ENCODE assay signal across 10 cellular contexts in genomic region chr7:106552645-106553445, GRCh38.
DNase-seq lines count a peak whose midpoint lies in the region; ATAC-seq and TF ChIP-seq lines count a peak whose summit lies in the region.
"Had no signal": no experiment of that assay in that cellular context is flagged by ENCODE, and none has a peak within 500 bp of the region (broad histone marks: within the 10 kb centered on the region; RNA-seq: fewer than 3 reads in every experiment).

No MANE protein-coding gene starts in this region.

- H3K36me3 ChIP-seq in CD8-positive, alpha-beta memory T cell (ENCODE audit: insufficient read depth, low read length) = no peaks in the 10 kb centered on the region
- H3K36me3 ChIP-seq in GM23338 (ENCODE audit: insufficient read depth) = no peaks in the 10 kb centered on the region

- H3K4me1 ChIP-seq in CD8-positive, alpha-beta memory T cell (ENCODE audit: insufficient read depth, low read length) = no peaks in the 10 kb centered on the region
- H3K4me1 ChIP-seq in GM23338 (ENCODE audit: insufficient read depth) = no peaks in the 10 kb centered on the region

- TF ChIP-seq CTCF in GM23338 (conservative IDR thresholded peaks at IDR 0.05; ENCODE audit: low read depth in 2 of 2) = no peak
- TF ChIP-seq CTCF in CD4-positive, alpha-beta T cell (IDR thresholded peaks at IDR 0.05) = no peak

- no peaks in the 10 kb centered on the region for H3F3A ChIP-seq in GM23338 (replicated peaks; ENCODE audit: low read depth)

- H3K9me3 ChIP-seq in CD8-positive, alpha-beta memory T cell (ENCODE audit: low read length) = no peaks in the 10 kb centered on the region
- no peaks in the 10 kb centered on the region for H3K9me3 ChIP-seq in CD4-positive, alpha-beta T cell (ENCODE audit: control insufficient read depth, low read length)

- peak; percentile 98 for ATAC-seq in GM18861 (IDR thresholded peaks at IDR 0.05; ENCODE audit: unreplicated experiment)
- ATAC-seq in GM21737 (IDR thresholded peaks at IDR 0.05; ENCODE audit: unreplicated experiment) = peak; percentile 99
- peak; percentile 98 for ATAC-seq in HG03521 (IDR thresholded peaks at IDR 0.05; ENCODE audit: unreplicated experiment)
- ATAC-seq in GM23338 = no peak
- ATAC-seq in CD4-positive, alpha-beta T cell (ENCODE audit: poor library complexity) = no peak

- intact Hi-C loops in activated naive CD4-positive, alpha-beta T cell treated with anti-CD3 and anti-CD28 coated beads for 36 hours (cut with micrococcal nuclease) = no loop called here
- intact Hi-C loops in CD4-positive, alpha-beta T cell (cut with DNase I, micrococcal nuclease) = no loop called here

- no peak overlapping the region for H3K27ac Mint-ChIP-seq in activated naive CD4-positive, alpha-beta T cell treated with anti-CD3 and anti-CD28 coated beads for 36 hours
- H3K27ac Mint-ChIP-seq in CD8-positive, alpha-beta memory T cell = no peak overlapping the region
- H3K27ac Mint-ChIP-seq in GM23338 = no peak overlapping the region
- no peak overlapping the region for H3K27ac Mint-ChIP-seq in CD4-positive, alpha-beta T cell

- H3K9me2 ChIP-seq in GM23338 (ENCODE audit: insufficient read depth) = peaks cover 8% of the 10 kb centered on the region; the same call in 1 of the 2 replicates

- peaks cover 4% of the 10 kb centered on the region for H3K9me3 Mint-ChIP-seq in activated naive CD4-positive, alpha-beta T cell treated with anti-CD3 and anti-CD28 coated beads for 36 hours
- H3K9me3 Mint-ChIP-seq in CD8-positive, alpha-beta memory T cell = peaks cover 0 to 6% (median 0%) of the 10 kb centered on the region in 5 donors
- peaks cover 5% of the 10 kb centered on the region; the same call in 1 of the 3 replicates for H3K9me3 Mint-ChIP-seq in GM23338
- H3K9me3 Mint-ChIP-seq in CD4-positive, alpha-beta T cell = peaks cover 6% of the 10 kb centered on the region

- no peaks in the 10 kb centered on the region for H3K4me1 Mint-ChIP-seq in activated naive CD4-positive, alpha-beta T cell treated with anti-CD3 and anti-CD28 coated beads for 36 hours (ENCODE audit: low read depth)
- no peaks in the 10 kb centered on the region for H3K4me1 Mint-ChIP-seq in CD8-positive, alpha-beta memory T cell
- no peaks in the 10 kb centered on the region for H3K4me1 Mint-ChIP-seq in GM23338
- no peaks in the 10 kb centered on the region for H3K4me1 Mint-ChIP-seq in CD4-positive, alpha-beta T cell (ENCODE audit: low read depth)

- no peak overlapping the region for H3K4me2 ChIP-seq in GM23338

- POLR2A ChIA-PET in CD8-positive, alpha-beta memory T cell (lab: Charles Lee) = no interaction called here
- POLR2A ChIA-PET in CD4-positive, alpha-beta T cell (lab: Charles Lee) = no interaction called here

- H3K79me2 ChIP-seq in GM23338 (replicated peaks; ENCODE audit: insufficient read depth) = no peaks in the 10 kb centered on the region

- no peak overlapping the region for H3K4me3 Mint-ChIP-seq in activated naive CD4-positive, alpha-beta T cell treated with anti-CD3 and anti-CD28 coated beads for 36 hours
- H3K4me3 Mint-ChIP-seq in CD8-positive, alpha-beta memory T cell = no peak overlapping the region
- H3K4me3 Mint-ChIP-seq in GM23338 = no peak overlapping the region
- H3K4me3 Mint-ChIP-seq in CD4-positive, alpha-beta T cell = no peak overlapping the region

- no peaks in the 10 kb centered on the region for H3K27me3 ChIP-seq in CD8-positive, alpha-beta memory T cell (ENCODE audit: insufficient read depth, low read length, poor library complexity, severe bottlenecking)
- H3K27me3 ChIP-seq in GM23338 (ENCODE audit: insufficient read depth) = no peaks in the 10 kb centered on the region
- H3K27me3 ChIP-seq in CD4-positive, alpha-beta T cell (ENCODE audit: control insufficient read depth, insufficient read depth, low read length) = no peaks in the 10 kb centered on the region

- no peak overlapping the region for H3K27ac ChIP-seq in CD8-positive, alpha-beta memory T cell (ENCODE audit: low read depth, low read length)
- H3K27ac ChIP-seq in GM23338 (ENCODE audit: low read depth) = no peak overlapping the region
- H3K27ac ChIP-seq in CD4-positive, alpha-beta T cell (ENCODE audit: low read depth, low read length) = no peak overlapping the region

- H2AFZ ChIP-seq in GM23338 = no peak overlapping the region

- CTCF ChIA-PET in activated naive CD4-positive, alpha-beta T cell treated with anti-CD3 and anti-CD28 coated beads for 36 hours (lab: Charles Lee) = interaction anchor here (2.6 kb wide), 1 partner anchor 11 kb away, joined by 12 read pairs; no protein-coding TSS in a partner anchor
- CTCF ChIA-PET in CD8-positive, alpha-beta memory T cell (lab: Charles Lee) = interaction anchor here (1.2 kb wide), 1 partner anchor 10 kb away, joined by 3 read pairs; no protein-coding TSS in a partner anchor
- CTCF ChIA-PET in CD4-positive, alpha-beta T cell (lab: Charles Lee) = no interaction called here

- H3K27me3 Mint-ChIP-seq in activated naive CD4-positive, alpha-beta T cell treated with anti-CD3 and anti-CD28 coated beads for 36 hours (ENCODE audit: low read depth) = peaks cover 2% of the 10 kb centered on the region
- H3K27me3 Mint-ChIP-seq in CD8-positive, alpha-beta memory T cell = peaks cover 5 to 11% of the 10 kb centered on the region in 2 donors
- H3K27me3 Mint-ChIP-seq in GM23338 (ENCODE audit: insufficient read depth, low read depth, poor library complexity) = no peaks in the 10 kb centered on the region
- no peaks in the 10 kb centered on the region for H3K27me3 Mint-ChIP-seq in CD4-positive, alpha-beta T cell

- no peaks in the 10 kb centered on the region for H3K36me3 Mint-ChIP-seq in activated naive CD4-positive, alpha-beta T cell treated with anti-CD3 and anti-CD28 coated beads for 36 hours (ENCODE audit: low read depth)
- peaks cover 0 to 8% (median 0%) of the 10 kb centered on the region in 3 donors for H3K36me3 Mint-ChIP-seq in CD8-positive, alpha-beta memory T cell
- no peaks in the 10 kb centered on the region for H3K36me3 Mint-ChIP-seq in GM23338 (ENCODE audit: low read depth)
- no peaks in the 10 kb centered on the region for H3K36me3 Mint-ChIP-seq in CD4-positive, alpha-beta T cell (ENCODE audit: low read depth)

- H3K4me3 ChIP-seq in CD8-positive, alpha-beta memory T cell (ENCODE audit: low read length) = no peak overlapping the region
- no peak overlapping the region for H3K4me3 ChIP-seq in GM23338

- H4K20me1 ChIP-seq in GM23338 (replicated peaks; ENCODE audit: insufficient read depth) = no peaks in the 10 kb centered on the region

- DNase-seq in medulla oblongata (ENCODE audit: extremely low spot score) (peak; percentile 84), GM23338 (ENCODE audit: low spot score) (no peak)
- no peak for DNase-seq in activated naive CD4-positive, alpha-beta T cell treated with anti-CD3 and anti-CD28 coated beads for 36 hours
- no peak for DNase-seq in CD8-positive, alpha-beta memory T cell
- DNase-seq in CD4-positive, alpha-beta T cell = no peak
- DNase-seq: activated CD8-positive, alpha-beta memory T cell treated with anti-CD3 and anti-CD28 coated beads for 24 hours; small intestine had no signal

TF ChIP-seq in GM23338, 12 proteins besides CTCF, POLR2A, EP300 and RAD21:
- no peak for TF ChIP-seq JUNB (IDR thresholded peaks at IDR 0.05; ENCODE audit: unreplicated experiment)
- no peak for TF ChIP-seq STAT1 (IDR thresholded peaks at IDR 0.05; ENCODE audit: unreplicated experiment)
- no peak for TF ChIP-seq NANOG (IDR thresholded peaks at IDR 0.05; ENCODE audit: borderline replicate concordance)
- no peak for TF ChIP-seq ZNF331 (CRISPR knock-in tag; IDR thresholded peaks at IDR 0.05; ENCODE audit: low read depth)

Comparison
In these comparisons a context has a peak if more than half of its experiments do, and no peak if none do; other contexts are left out.
1. ATAC-seq: peak in GM18861 (single experiment), GM21737 (single experiment) and HG03521 (single experiment); none in GM23338 (single experiment) and CD4-positive, alpha-beta T cell (single experiment).